Comparison of ENCODE assay signal across 2 cellular contexts in genomic region chr17:40298726-40299125, GRCh38.
TF ChIP-seq lines count a peak whose summit lies in the region.

No MANE protein-coding gene starts in this region.

TF ChIP-seq in liver, 16 proteins besides CTCF, POLR2A, EP300 and RAD21:
- TF ChIP-seq NR2F2 (IDR thresholded peaks at IDR 0.05), result peak; percentile 36
- TF ChIP-seq, protein P1, sequence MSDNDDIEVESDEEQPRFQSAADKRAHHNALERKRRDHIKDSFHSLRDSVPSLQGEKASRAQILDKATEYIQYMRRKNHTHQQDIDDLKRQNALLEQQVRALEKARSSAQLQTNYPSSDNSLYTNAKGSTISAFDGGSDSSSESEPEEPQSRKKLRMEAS (IDR thresholded peaks at IDR 0.05), result no peak

TF ChIP-seq in HepG2, 621 proteins besides CTCF, POLR2A, EP300 and RAD21:
- TF ChIP-seq SOX6 (IDR thresholded peaks at IDR 0.05) (no peak), SOX6 (CRISPR knock-in tag; IDR thresholded peaks at IDR 0.05) (no peak)
